21 cellular contexts compared by ENCODE assay signal in genomic region chr2:219748673-219749570, GRCh38.
"Had no signal": no experiment of that assay in that cellular context is flagged by ENCODE, and none has a peak within 500 bp of the region (broad histone marks: within the 10 kb centered on the region; RNA-seq: fewer than 3 reads in every experiment).

No MANE protein-coding gene starts in this region.

- H3K4me1 ChIP-seq: tibial artery had no signal

- H3K4me3 ChIP-seq: gastrocnemius medialis, lung, right atrium auricular region, tibial artery had no signal

- H3K9me3 ChIP-seq: gastrocnemius medialis, right atrium auricular region, tibial artery had no signal

- DNase-seq: activated CD4-positive, alpha-beta memory T cell treated with anti-CD3 and anti-CD28 coated beads, Interleukin-2, amount 10 ng/mL, durations not matched to agents 7 days and 5 days; activated CD4-positive, alpha-beta T cell treated with anti-CD3 and anti-CD28 coated beads for 48 hours; activated CD4-positive, CD25-positive, alpha-beta regulatory T cell; activated naive CD4-positive, alpha-beta T cell treated with anti-CD3 and anti-CD28 coated beads for 36 hours; activated naive CD8-positive, alpha-beta T cell treated with anti-CD3 and anti-CD28 coated beads, Interleukin-2, amount 50 U/mL, for 24 hours; activated T-cell treated with anti-CD3 and anti-CD28 coated beads, Interleukin-2, amount 50 U/mL, for 4 hours; anterior cingulate cortex; cortex of kidney; effector CD4-positive, alpha-beta T cell; gastrocnemius medialis; head of caudate nucleus; occipital lobe; stimulated activated CD4-positive, alpha-beta T cell treated with anti-CD3 and anti-CD28 coated beads, Interleukin-2, amount 100 ng/mL, for 24 hours; stimulated activated naive CD4-positive, alpha-beta T cell treated with Interleukin-2 at 50 U/mL for 16 hours; substantia nigra; T1000; tibial artery had no signal

- H3K36me3 ChIP-seq: gastrocnemius medialis, right atrium auricular region, tibial artery had no signal

- H3K27me3 ChIP-seq: gastrocnemius medialis, right atrium auricular region, tibial artery had no signal

- H3K27ac ChIP-seq: gastrocnemius medialis, right atrium auricular region, tibial artery had no signal

- ATAC-seq: activated naive CD8-positive, alpha-beta T cell treated with anti-CD3 and anti-CD28 coated beads, Interleukin-2, amount 50 U/mL, for 24 hours; activated T-cell treated with anti-CD3 and anti-CD28 coated beads, Interleukin-2, amount 50 U/mL, for 4 hours; gastrocnemius medialis; left lobe of liver; natural killer cell treated with Interleukin-12 subunit alpha and Interleukin-12 subunit beta and Interleukin-15 and Interleukin-18, amount 100 ng/mL, for 72 hours had no signal
